ENCODE assay signal across 23 cellular contexts in genomic region chr12:39123580-39123979, GRCh38.
DNase-seq lines count a peak whose midpoint lies in the region; ATAC-seq, FAIRE-seq and TF ChIP-seq lines count a peak whose summit lies in the region.
"Had no signal": no experiment of that assay in that cellular context is flagged by ENCODE, and none has a peak within 500 bp of the region (broad histone marks: within the 10 kb centered on the region; RNA-seq: fewer than 3 reads in every experiment).

No MANE protein-coding gene starts in this region.

- FAIRE-seq in endothelial cell of umbilical vein (lab: Jason Lieb, UNC), result peak; percentile 88
- FAIRE-seq: A204.1, D721Med, GM12891, GM18507, HepG2 had no signal

- H3K9me3 ChIP-seq in Caco-2 (peaks cover 8% of the 10 kb centered on the region; the same call in 1 of the 2 replicates), endothelial cell of umbilical vein (replicated peaks; ENCODE audit: control insufficient read depth, insufficient read depth, low read length) (no peaks in the 10 kb centered on the region), sigmoid colon (peaks cover 0 to 3% (median 0%) of the 10 kb centered on the region in 4 donors)
- H3K9me3 ChIP-seq: BLaER1 had no signal

- H3K36me3 ChIP-seq in Caco-2 (ENCODE audit: control insufficient read depth, insufficient read depth, low read length), result no peaks in the 10 kb centered on the region
- H3K36me3 ChIP-seq in endothelial cell of umbilical vein (ENCODE audit: control insufficient read depth in 2 of 2, extremely low read depth in 1 of 2, insufficient read depth in 2 of 2, low read length in 2 of 2), result no peaks in the 10 kb centered on the region
- no peaks in the 10 kb centered on the region for H3K36me3 ChIP-seq in sigmoid colon
- H3K36me3 ChIP-seq: BLaER1, MG63 had no signal

- no peak for ATAC-seq in activated T-cell treated with anti-CD3 and anti-CD28 coated beads, Interleukin-2, amount 50 U/mL, for 72 hours (replicated peaks in 1 of 2)
- ATAC-seq: CD8-positive, alpha-beta T cell; HepG2 had no signal

- no peak overlapping the region for H3K27ac ChIP-seq in endothelial cell of umbilical vein (ENCODE audit: insufficient read depth, low read depth, low read length)
- no peak overlapping the region for H3K27ac ChIP-seq in sigmoid colon
- H3K27ac ChIP-seq: BLaER1, KMS-11 had no signal

- H3K9me3 Mint-ChIP-seq in Caco-2 (ENCODE audit: unreplicated experiment) (peaks cover 8% of the 10 kb centered on the region), mesothelial cell of epicardium (peaks cover 17% of the 10 kb centered on the region)
- H3K9me3 Mint-ChIP-seq in activated T-cell treated with anti-CD3 and anti-CD28 coated beads, Interleukin-2, amount 50 U/mL, for 72 hours, result peaks cover 0 to 4% of the 10 kb centered on the region in 2 donors
- H3K9me3 Mint-ChIP-seq: CD8-positive, alpha-beta T cell had no signal

- no TSS peak for BruUV-seq in Caco-2 (replicated peaks; lab: Mats Ljungman, UMichigan)
- no TSS peak for BruUV-seq in endothelial cell of umbilical vein (replicated peaks; lab: Mats Ljungman, UMichigan)

- TF ChIP-seq POLR2A in endothelial cell of umbilical vein (IDR thresholded peaks at IDR 0.05; ENCODE audit: low read depth, low read length), result no peak
- no peak for TF ChIP-seq POLR2A in sigmoid colon (IDR thresholded peaks at IDR 0.05)

- H3K27me3 ChIP-seq in Caco-2 (replicated peaks; ENCODE audit: control insufficient read depth, insufficient read depth, low read length), result no peaks in the 10 kb centered on the region
- no peaks in the 10 kb centered on the region for H3K27me3 ChIP-seq in endothelial cell of umbilical vein (ENCODE audit: control insufficient read depth in 2 of 2, insufficient read depth in 2 of 2, low read length in 2 of 2)
- no peaks in the 10 kb centered on the region for H3K27me3 ChIP-seq in sigmoid colon
- H3K27me3 ChIP-seq: BLaER1, MG63 had no signal

- POLR2A ChIA-PET in Caco-2 (lab: Charles Lee) (no interaction called here), endothelial cell of umbilical vein (lab: Charles Lee) (no interaction called here)

- no peak overlapping the region for H3K9ac ChIP-seq in endothelial cell of umbilical vein (replicated peaks; ENCODE audit: extremely low read depth, insufficient read depth, low read length)
- H3K9ac ChIP-seq: BLaER1, KMS-11 had no signal

- no peaks in the 10 kb centered on the region for H3K79me2 ChIP-seq in endothelial cell of umbilical vein (ENCODE audit: control insufficient read depth, insufficient read depth, low read length)

- TF ChIP-seq CTCF in Caco-2 (IDR thresholded peaks at IDR 0.05; ENCODE audit: insufficient read depth in 1 of 2, low read depth in 1 of 2, low read length in 1 of 2, severe bottlenecking in 1 of 2, unreplicated experiment in 1 of 2) (no peak), endothelial cell of umbilical vein (IDR thresholded peaks at IDR 0.05; ENCODE audit: extremely low read depth in 1 of 2, insufficient read depth in 1 of 2, low read depth in 1 of 2, low read length in 2 of 2) (no peak), mesothelial cell of epicardium (IDR thresholded peaks at IDR 0.05; ENCODE audit: unreplicated experiment) (no peak), sigmoid colon (IDR thresholded peaks at IDR 0.05) (no peak)

- H3K27ac Mint-ChIP-seq in Caco-2 (ENCODE audit: unreplicated experiment) (peak overlapping the region; percentile 53), mesothelial cell of epicardium (peak overlapping the region; percentile 14)
- no peak overlapping the region for H3K27ac Mint-ChIP-seq in activated T-cell treated with anti-CD3 and anti-CD28 coated beads, Interleukin-2, amount 50 U/mL, for 72 hours
- H3K27ac Mint-ChIP-seq: CD8-positive, alpha-beta T cell had no signal

- H3K36me3 Mint-ChIP-seq in Caco-2 (ENCODE audit: insufficient read depth, unreplicated experiment) (no peaks in the 10 kb centered on the region), mesothelial cell of epicardium (no peaks in the 10 kb centered on the region)
- H3K36me3 Mint-ChIP-seq in activated T-cell treated with anti-CD3 and anti-CD28 coated beads, Interleukin-2, amount 50 U/mL, for 72 hours (ENCODE audit: insufficient read depth in 2 of 2), result no peaks in the 10 kb centered on the region
- H3K36me3 Mint-ChIP-seq: CD8-positive, alpha-beta T cell had no signal

- no peaks in the 10 kb centered on the region for H3K9me1 ChIP-seq in endothelial cell of umbilical vein (replicated peaks; ENCODE audit: control insufficient read depth, extremely low read depth, insufficient read depth, low read length)

- intact Hi-C loops in Caco-2 (cut with micrococcal nuclease; ENCODE audit: unreplicated experiment), result loop anchor here (1.0 kb wide), 1 partner anchor 115 kb away; no protein-coding TSS in a partner anchor
- intact Hi-C loops in endothelial cell of umbilical vein (cut with micrococcal nuclease), result no loop called here
- intact Hi-C loops in sigmoid colon (cut with DNase I), result no loop called here

- DNase-seq in Caco-2 (peak; percentile 30 to 42), RPMI7951 (ENCODE audit: low read depth) (peak; percentile 6), endothelial cell of umbilical vein (ENCODE audit: low read depth, low spot score) (peak; percentile 43), mesothelial cell of epicardium (ENCODE audit: low spot score in 2 of 2, unreplicated experiment in 2 of 2) (no peak), UCSD-AML1 (lab: John Stamatoyannopoulos, UW; ENCODE audit: unreplicated experiment) (no peak), sigmoid colon (no peak), NCI-H345 (lab: John Stamatoyannopoulos, UW) (no peak)
- DNase-seq in activated T-cell treated with anti-CD3 and anti-CD28 coated beads, Interleukin-2, amount 50 U/mL, for 72 hours, result no peak
- DNase-seq: CD8-positive, alpha-beta T cell; DND-41; GDM1; GOT3; MG63; NCI-H1105 treated with DMSO at 0.1 percent for 48 hours; NCI-H187; NCI-H774 had no signal

- dilution Hi-C loops in endothelial cell of umbilical vein (cut with MboI; ENCODE audit: extremely low pct_ligation_motif_present, low sequenced_read_pairs), result no loop called here

- H3K4me1 ChIP-seq in Caco-2, result peaks cover 50% of the 10 kb centered on the region
- peaks cover 24% of the 10 kb centered on the region for H3K4me1 ChIP-seq in endothelial cell of umbilical vein (ENCODE audit: control insufficient read depth, extremely low read depth, insufficient read depth, low read length)
- no peaks in the 10 kb centered on the region for H3K4me1 ChIP-seq in sigmoid colon
- H3K4me1 ChIP-seq: BLaER1 had no signal

- no peak for TF ChIP-seq EP300 in sigmoid colon (IDR thresholded peaks at IDR 0.05)

- H2AFZ ChIP-seq in endothelial cell of umbilical vein (ENCODE audit: low read depth, low read length), result no peak overlapping the region

- H3K4me1 Mint-ChIP-seq in Caco-2 (ENCODE audit: low read depth, unreplicated experiment), result peaks cover 29% of the 10 kb centered on the region
- H3K4me1 Mint-ChIP-seq in mesothelial cell of epicardium, result peaks cover 40% of the 10 kb centered on the region
- H3K4me1 Mint-ChIP-seq in activated T-cell treated with anti-CD3 and anti-CD28 coated beads, Interleukin-2, amount 50 U/mL, for 72 hours (ENCODE audit: low read depth), result no peaks in the 10 kb centered on the region

- H3K4me3 ChIP-seq in Caco-2 (ENCODE audit: low read depth, low read length) (no peak overlapping the region), endothelial cell of umbilical vein (replicated peaks in 1 of 3; ENCODE audit: insufficient read depth in 1 of 3, low read depth in 1 of 3, low read length in 3 of 3) (no peak overlapping the region), sigmoid colon (no peak overlapping the region)
- H3K4me3 ChIP-seq: BLaER1, MG63 had no signal

- CTCF ChIA-PET in Caco-2 (lab: Charles Lee) (interaction anchor here (0.7 kb wide), 1 partner anchor 459 kb away, joined by 3 read pairs; no protein-coding TSS in a partner anchor), endothelial cell of umbilical vein (lab: Charles Lee) (no interaction called here)

- WGBS in sigmoid colon, 2 donors, result 0 to 43% methylated on average over 1 of the region's 1 CpG

- peak overlapping the region; percentile 12 for H3K4me2 ChIP-seq in endothelial cell of umbilical vein (ENCODE audit: insufficient read depth, low read length)
- H3K4me2 ChIP-seq: BLaER1, KMS-11 had no signal

- no peaks in the 10 kb centered on the region for H4K20me1 ChIP-seq in endothelial cell of umbilical vein (replicated peaks; ENCODE audit: control insufficient read depth, extremely low read depth, insufficient read depth, low read length)
- H4K20me1 ChIP-seq: BLaER1 had no signal

- no peaks in the 10 kb centered on the region for H3K27me3 Mint-ChIP-seq in Caco-2 (ENCODE audit: insufficient read depth, unreplicated experiment)
- H3K27me3 Mint-ChIP-seq in mesothelial cell of epicardium (ENCODE audit: low read depth), result no peaks in the 10 kb centered on the region
- H3K27me3 Mint-ChIP-seq in activated T-cell treated with anti-CD3 and anti-CD28 coated beads, Interleukin-2, amount 50 U/mL, for 72 hours (ENCODE audit: low read depth), result no peaks in the 10 kb centered on the region

- H3K4me3 Mint-ChIP-seq in Caco-2 (ENCODE audit: unreplicated experiment) (no peak overlapping the region), mesothelial cell of epicardium (no peak overlapping the region)
- H3K4me3 Mint-ChIP-seq in activated T-cell treated with anti-CD3 and anti-CD28 coated beads, Interleukin-2, amount 50 U/mL, for 72 hours, result no peak overlapping the region
- H3K4me3 Mint-ChIP-seq: CD8-positive, alpha-beta T cell had no signal

TF ChIP-seq in endothelial cell of umbilical vein, 7 proteins besides CTCF, POLR2A, EP300 and RAD21:
- TF ChIP-seq JUN (IDR thresholded peaks at IDR 0.05; ENCODE audit: borderline replicate concordance, insufficient read depth, insufficient read length, low read depth) (no peak), POLR2AphosphoS5 (IDR thresholded peaks at IDR 0.05; ENCODE audit: insufficient read depth, low read depth, low read length) (peak; percentile 52), FOS (IDR thresholded peaks at IDR 0.05; ENCODE audit: borderline replicate concordance, insufficient read depth, low read length) (peak; percentile 53), MAX (IDR thresholded peaks at IDR 0.05; ENCODE audit: insufficient read depth, insufficient read length) (no peak), GATA2 (IDR thresholded peaks at IDR 0.05; ENCODE audit: insufficient read depth, insufficient read length, low read depth, low read length) (peak; percentile 97)

Comparison
In these comparisons a context has a peak if more than half of its experiments do, and no peak if none do; other contexts are left out.
1. DNase-seq: peak in Caco-2 (2 of 2), RPMI7951 (single experiment) and endothelial cell of umbilical vein (single experiment); none in mesothelial cell of epicardium (0 of 2), UCSD-AML1 (single experiment), sigmoid colon (single experiment), NCI-H345 (single experiment) and activated T-cell treated with anti-CD3 and anti-CD28 coated beads, Interleukin-2, amount 50 U/mL, for 72 hours (0 of 2).